In genomic region chr14:57479197-57479596, GRCh38 we compare ENCODE assay signal across 27 cellular contexts. TPM values are rescaled to one million over a fixed set of nuclear protein-coding genes. Genes with fewer than 3 reads are reported as not detected.
DNase-seq lines count a peak whose midpoint lies in the region; ATAC-seq and TF ChIP-seq lines count a peak whose summit lies in the region.
"Had no signal": no experiment of that assay in that cellular context is flagged by ENCODE, and none has a peak within 500 bp of the region (broad histone marks: within the 10 kb centered on the region; RNA-seq: fewer than 3 reads in every experiment).

No MANE protein-coding gene starts in this region.

- no peaks in the 10 kb centered on the region for H3K27me3 ChIP-seq in left lung
- H3K27me3 ChIP-seq in thyroid gland = no peaks in the 10 kb centered on the region
- H3K27me3 ChIP-seq: BLaER1, SJCRH30 had no signal

- H3K4me1 ChIP-seq in left lung (no peaks in the 10 kb centered on the region), thyroid gland (peaks cover 13 to 14% of the 10 kb centered on the region in 2 donors)
- H3K4me1 ChIP-seq: BLaER1, SJCRH30 had no signal

- no peak for TF ChIP-seq POLR2A in thyroid gland (IDR thresholded peaks at IDR 0.05)

- no peaks in the 10 kb centered on the region for H3K36me3 ChIP-seq in left lung
- H3K36me3 ChIP-seq in thyroid gland = no peaks in the 10 kb centered on the region
- H3K36me3 ChIP-seq: BLaER1, SJCRH30 had no signal

- no peak overlapping the region for H3K4me3 ChIP-seq in left lung
- H3K4me3 ChIP-seq in thyroid gland (replicated peaks in 1 of 3) = no peak overlapping the region
- H3K4me3 ChIP-seq: BLaER1, GM12878, K562, PC-9, SJCRH30 had no signal

- WGBS in thyroid gland, 2 donors = 6 to 30% methylated on average over 1 of the region's 1 CpG

- ATAC-seq in left lung (peak; percentile 86), GM21717 (IDR thresholded peaks at IDR 0.05; ENCODE audit: unreplicated experiment) (no peak)
- ATAC-seq: GM12878, HCT116, K562, Right ventricle myocardium inferior, SK-N-SH treated with all-trans-retinoic acid at 6 μM for 48 hours had no signal

- no peak for TF ChIP-seq CTCF in left lung (IDR thresholded peaks at IDR 0.05)
- TF ChIP-seq CTCF in thyroid gland (IDR thresholded peaks at IDR 0.05) = no peak

- DNase-seq in Daoy (ENCODE audit: low read depth) = peak; percentile 30
- peak; percentile 10 for DNase-seq in M059J (ENCODE audit: low read depth)
- DNase-seq in left lung = no peak
- DNase-seq in thyroid gland = peak; percentile 62 to 73
- DNase-seq in inferior parietal cortex (ENCODE audit: extremely low spot score) = no peak
- DNase-seq in NCI-H2171 treated with DMSO at 0.1 percent for 48 hours (lab: John Stamatoyannopoulos, UW) = no peak
- DNase-seq: CD4-positive, CD25-positive, alpha-beta regulatory T cell; EL; GDM1; NCI-H1048; NCI-H1417; NCI-H1694; NCI-H2029 treated with DMSO at 0.1 percent for 48 hours; NCI-H2227 treated with DMSO at 0.1 percent for 48 hours; NCI-H526 treated with DMSO at 0.1 percent for 48 hours; PC-9; SJCRH30 had no signal

- H3K27ac ChIP-seq in left lung (no peak overlapping the region), thyroid gland (peak overlapping the region in 2 of 3 donors; percentile 18 to 63)
- H3K27ac ChIP-seq: BLaER1, PC-9, SJCRH30 had no signal

- intact Hi-C loops in left lung (cut with DNase I) = no loop called here
- intact Hi-C loops in thyroid gland (cut with DNase I) = no loop called here

- H3K9me3 ChIP-seq in left lung (no peaks in the 10 kb centered on the region), thyroid gland (no peaks in the 10 kb centered on the region)
- H3K9me3 ChIP-seq: BLaER1, SJCRH30 had no signal

RNA-seq across cellular contexts. Expression of gene CCDC198, which starts 14.5 kb away (rescaled TPM):
- total RNA-seq in Daoy (2014; rRNA removed; shearing (Covaris generic)) = 0.46 TPM in 1 of 2 replicates, not detected in the other
- not detected in 2 replicates for total RNA-seq in M059J (2014; rRNA removed; shearing (Covaris generic))
- total RNA-seq in left lung (not detected), thyroid gland (not detected)
- total RNA-seq: CD4-positive, CD25-positive, alpha-beta regulatory T cell; H1; K562; NCI-H460; PC-9; Right ventricle myocardium inferior; RPMI7951 had no signal

Comparison
In these comparisons a context has a peak if more than half of its experiments do, and no peak if none do; other contexts are left out.
1. DNase-seq: peak in Daoy (single experiment), M059J (single experiment) and thyroid gland (2 of 2); none in left lung (0 of 2), inferior parietal cortex (single experiment) and NCI-H2171 treated with DMSO at 0.1 percent for 48 hours (single experiment).
2. H3K27ac ChIP-seq: peak in thyroid gland (2 of 3); none in left lung (0 of 2).